Comparison of ENCODE assay signal across 19 cellular contexts in genomic region chr21:34899302-34899701, GRCh38.
"Had no signal": no experiment of that assay in that cellular context is flagged by ENCODE, and none has a peak within 500 bp of the region (broad histone marks: within the 10 kb centered on the region; RNA-seq: fewer than 3 reads in every experiment).

No MANE protein-coding gene starts in this region.

- ATAC-seq: Panc1 had no signal

- H3K27ac ChIP-seq: RWPE1 had no signal

- H3K9ac ChIP-seq: SK-N-SH had no signal

- H3K27me3 ChIP-seq: MG63 had no signal

- H3K4me2 ChIP-seq: SK-N-SH had no signal

- H3K4me3 ChIP-seq: MG63 had no signal

- H3K9me3 ChIP-seq: SK-N-SH had no signal

- DNase-seq: Karpas-422, KG1, MG63, NCI-H1092, NCI-H1105 treated with DMSO at 0.1 percent for 48 hours, NCI-H1436 treated with DMSO at 0.1 percent for 48 hours, NCI-H1694 treated with DMSO at 0.1 percent for 48 hours, NCI-H1930, NCI-H2081, NCI-H2107, NCI-H2227 treated with DMSO at 0.1 percent for 48 hours, NCI-H524, NCI-H526 treated with DMSO at 0.1 percent for 48 hours, NCI-H774, SHP77, SK-N-SH, SW 1271 had no signal

- H3K36me3 ChIP-seq: MG63 had no signal
